In genomic region chr19:19490247-19490968, GRCh38 we compare ENCODE assay signal across 8 cellular contexts. TPM values are rescaled to one million over a fixed set of nuclear protein-coding genes. Genes with fewer than 3 reads are reported as not detected.
DNase-seq lines count a peak whose midpoint lies in the region; ATAC-seq and TF ChIP-seq lines count a peak whose summit lies in the region.

No MANE protein-coding gene starts in this region.

- no peak overlapping the region for H3K9ac ChIP-seq in IMR-90 (ENCODE audit: low read depth, low read length)
- no peak overlapping the region for H3K9ac ChIP-seq in PC-3 (ENCODE audit: low read length)

- BruUV-seq in IMR-90 (replicated peaks; lab: Mats Ljungman, UMichigan) (no TSS peak), PC-3 (replicated peaks; lab: Mats Ljungman, UMichigan) (no TSS peak)

- ATAC-seq in IMR-90 (ENCODE audit: low read depth) (peak; percentile 59), PC-3 (peak; percentile 62), HG03460 (IDR thresholded peaks at IDR 0.05; ENCODE audit: unreplicated experiment) (no peak)

- no peak for TF ChIP-seq POLR2A in IMR-90 (IDR thresholded peaks at IDR 0.05; ENCODE audit: low read depth, low read length)

- peak overlapping the region; percentile 65 for H3K4ac ChIP-seq in IMR-90 (ENCODE audit: low read depth, low read length)

- peaks cover 13 to 77% of the 10 kb centered on the region in 2 experiments; a peak in 3 of 4 replicates for H3K79me1 ChIP-seq in IMR-90 (ENCODE audit: low read depth in 1 of 2, low read length in 2 of 2)

- no peak overlapping the region for H3K4me3 Mint-ChIP-seq in activated T-cell treated with anti-CD3 and anti-CD28 coated beads, Interleukin-2, amount 50 U/mL, for 24 hours

- H3K9me2 ChIP-seq in PC-3 (replicated peaks; ENCODE audit: low read length), result no peaks in the 10 kb centered on the region

- no peaks in the 10 kb centered on the region for H3K9me3 Mint-ChIP-seq in activated T-cell treated with anti-CD3 and anti-CD28 coated beads, Interleukin-2, amount 50 U/mL, for 24 hours

- in situ Hi-C loops in IMR-90 (cut with MboI; ENCODE audit: low sequenced_read_pairs), result loop anchor here (5.0 kb wide), 1 partner anchor 123 kb away; no protein-coding TSS in a partner anchor

- H2AFZ ChIP-seq in IMR-90 (replicated peaks; ENCODE audit: low read length, poor library complexity) (peak overlapping the region; percentile 36), PC-3 (ENCODE audit: low read length) (no peak overlapping the region)

- H2AK5ac ChIP-seq in IMR-90 (ENCODE audit: low read depth, low read length), result peak overlapping the region; percentile 92

- peak overlapping the region; percentile 53 for H2BK120ac ChIP-seq in IMR-90 (ENCODE audit: low read depth, low read length)

- no peaks in the 10 kb centered on the region; the same call in 1 of the 2 replicates for H4K20me1 ChIP-seq in IMR-90 (ENCODE audit: insufficient read depth, low read length)
- H4K20me1 ChIP-seq in PC-3 (ENCODE audit: low read length), result no peaks in the 10 kb centered on the region

- TF ChIP-seq CTCF in IMR-90 (conservative IDR thresholded peaks at IDR 0.05; ENCODE audit: low read depth, low read length) (peak; percentile 82), PC-3 (conservative IDR thresholded peaks at IDR 0.05; ENCODE audit: low read depth, low read length) (peak; percentile 86)

- H3K4me1 Mint-ChIP-seq in activated T-cell treated with anti-CD3 and anti-CD28 coated beads, Interleukin-2, amount 50 U/mL, for 24 hours (ENCODE audit: low read depth), result peaks cover 59% of the 10 kb centered on the region

- dilution Hi-C loops in IMR-90 (cut with HindIII; ENCODE audit: low sequenced_read_pairs, unreplicated experiment), result no loop called here

- no peak overlapping the region for H3K23ac ChIP-seq in IMR-90 (ENCODE audit: low read depth, low read length)

- H3K4me1 ChIP-seq in IMR-90 (ENCODE audit: control insufficient read depth, insufficient read depth, low read length), result peaks cover 30% of the 10 kb centered on the region
- H3K4me1 ChIP-seq in PC-3 (ENCODE audit: insufficient read depth, low read length), result peaks cover 22% of the 10 kb centered on the region
- peaks cover 0 to 16% of the 10 kb centered on the region in 2 donors for H3K4me1 ChIP-seq in esophagus (ENCODE audit: control insufficient read depth in 2 of 2, insufficient read depth in 2 of 2, low read length in 1 of 2)

- peaks cover 26% of the 10 kb centered on the region for H3K79me2 ChIP-seq in PC-3 (ENCODE audit: low read length)

- H2BK20ac ChIP-seq in IMR-90 (ENCODE audit: low read depth, low read length), result peak overlapping the region; percentile 23; the same call in 1 of the 2 replicates

- H2AK9ac ChIP-seq in IMR-90 (replicated peaks; ENCODE audit: low read depth, low read length, poor library complexity), result peak overlapping the region; percentile 67

- H3K36me3 ChIP-seq in IMR-90 (ENCODE audit: control insufficient read depth, insufficient read depth, low read length), result peaks cover 24% of the 10 kb centered on the region
- H3K36me3 ChIP-seq in PC-3 (ENCODE audit: low read depth, low read length), result peaks cover 25% of the 10 kb centered on the region
- peaks cover 0 to 24% of the 10 kb centered on the region in 2 donors for H3K36me3 ChIP-seq in esophagus (ENCODE audit: control insufficient read depth in 2 of 2, insufficient read depth in 2 of 2, low read length in 1 of 2)

- peaks cover 73% of the 10 kb centered on the region for H3K36me3 Mint-ChIP-seq in activated T-cell treated with anti-CD3 and anti-CD28 coated beads, Interleukin-2, amount 50 U/mL, for 24 hours (ENCODE audit: low read depth)

- peak overlapping the region; percentile 68 for H3K27ac ChIP-seq in IMR-90 (ENCODE audit: insufficient read depth, low read length)
- peak overlapping the region; percentile 76 for H3K27ac ChIP-seq in PC-3 (ENCODE audit: low read length)
- peak overlapping the region; percentile 61 to 87 for H3K27ac ChIP-seq in esophagus (ENCODE audit: low read depth in 2 of 2, low read length in 1 of 2)

- CTCF ChIA-PET in IMR-90 (lab: Yijun Ruan, JAX), result interaction anchor here (0.5 to 2.7 kb wide), 9 partner anchors 84 to 450 kb away, joined by 3 to 15 read pairs (median 3); partner anchors contain the start of gene GATAD2A
- CTCF ChIA-PET in PC-3 (lab: Charles Lee), result interaction anchor here (0.5 to 1.1 kb wide), 5 partner anchors 19 to 123 kb away, joined by 3 to 7 read pairs (median 4); no protein-coding TSS in a partner anchor

- peak overlapping the region; percentile 84 for H4K91ac ChIP-seq in IMR-90 (ENCODE audit: insufficient read depth, low read depth, low read length)

- peak; percentile 62 for DNase-seq in DMS114 treated with DMSO at 0.1 percent for 48 hours (lab: John Stamatoyannopoulos, UW; ENCODE audit: unreplicated experiment)
- peak; percentile 82 for DNase-seq in IMR-90
- peak; percentile 83 for DNase-seq in PC-3
- DNase-seq in activated T-cell treated with anti-CD3 and anti-CD28 coated beads, Interleukin-2, amount 50 U/mL, for 24 hours, result peak; percentile 83
- DNase-seq in myocyte (ENCODE audit: low read depth), result peak; percentile 88
- DNase-seq in stimulated activated CD8-positive, alpha-beta memory T cell treated with anti-CD3 and anti-CD28 coated beads, Interleukin-4, amount 100 ng/mL, for 48 hours, result peak; percentile 86

- H4K5ac ChIP-seq in IMR-90 (ENCODE audit: low read depth, low read length), result peak overlapping the region; percentile 35

- no peak overlapping the region for H3K4me3 ChIP-seq in IMR-90 (ENCODE audit: insufficient read depth, low read depth, low read length)
- H3K4me3 ChIP-seq in PC-3 (ENCODE audit: low read length), result no peak overlapping the region
- H3K4me3 ChIP-seq in esophagus (ENCODE audit: low read depth in 1 of 2, low read length in 2 of 2), result no peak overlapping the region

- H2BK15ac ChIP-seq in IMR-90 (ENCODE audit: low read depth, low read length), result peak overlapping the region; percentile 21; the same call in 1 of the 3 replicates

- H3K4me2 ChIP-seq in IMR-90 (ENCODE audit: low read depth, low read length) (peak overlapping the region; percentile 23; the same call in 1 of the 2 replicates), PC-3 (ENCODE audit: low read length) (no peak overlapping the region)

- H3K18ac ChIP-seq in IMR-90 (ENCODE audit: low read depth, low read length), result no peak overlapping the region

- no peaks in the 10 kb centered on the region for H3F3A ChIP-seq in PC-3 (ENCODE audit: low read length, unreplicated experiment)

- no peak overlapping the region for H3K56ac ChIP-seq in IMR-90 (ENCODE audit: extremely low read depth, insufficient read depth, low read length)

- H2BK5ac ChIP-seq in IMR-90 (ENCODE audit: low read depth, low read length, poor library complexity, severe bottlenecking), result peak overlapping the region; percentile 1

- 0 out of 2 replicates have a peak overlapping the region, but pooled peaks have one; percentile 64 for H3K14ac ChIP-seq in IMR-90 (replicated peaks; ENCODE audit: low read depth, low read length)

- intact Hi-C loops in IMR-90 (cut with micrococcal nuclease) (loop anchor here (1.0 kb wide), 1 partner anchor 124 kb away; no protein-coding TSS in a partner anchor), PC-3 (cut with micrococcal nuclease) (loop anchor here (1.0 kb wide), 1 partner anchor 124 kb away; no protein-coding TSS in a partner anchor)

- no peaks in the 10 kb centered on the region for H3K27me3 Mint-ChIP-seq in activated T-cell treated with anti-CD3 and anti-CD28 coated beads, Interleukin-2, amount 50 U/mL, for 24 hours

- POLR2A ChIA-PET in IMR-90 (lab: Charles Lee; ENCODE audit: unreplicated experiment) (no interaction called here), PC-3 (lab: Charles Lee; ENCODE audit: unreplicated experiment) (interaction anchor here (0.6 kb wide), 1 partner anchor 105 kb away, joined by 4 read pairs; no protein-coding TSS in a partner anchor)

- 34% methylated on average over 10 of the region's 19 CpGs; no CpG with 5 or more reads in 1 of the 2 experiments for WGBS in IMR-90 (ENCODE audit: extremely low coverage in 2 of 2, insufficient read length in 1 of 2), 2 experiments
- 29 to 32% methylated on average over 19 of the region's 19 CpGs for WGBS in esophagus, 2 donors

- H3K9me3 ChIP-seq in IMR-90 (ENCODE audit: control insufficient read depth, insufficient read depth, low read length) (no peaks in the 10 kb centered on the region), PC-3 (ENCODE audit: low read length) (no peaks in the 10 kb centered on the region), esophagus (ENCODE audit: control insufficient read depth in 2 of 2, insufficient read depth in 1 of 2, low read depth in 1 of 2, low read length in 1 of 2) (no peaks in the 10 kb centered on the region)

- H3K9me1 ChIP-seq in IMR-90 (ENCODE audit: insufficient read depth, low read length), result peaks cover 18% of the 10 kb centered on the region

- no peaks in the 10 kb centered on the region for H3K27me3 ChIP-seq in IMR-90 (ENCODE audit: control insufficient read depth, insufficient read depth, low read length)
- no peaks in the 10 kb centered on the region for H3K27me3 ChIP-seq in PC-3 (ENCODE audit: low read length)
- no peaks in the 10 kb centered on the region for H3K27me3 ChIP-seq in esophagus (ENCODE audit: control insufficient read depth in 1 of 2, insufficient read depth in 2 of 2, low read length in 2 of 2)

- TF ChIP-seq RAD21 in IMR-90 (IDR thresholded peaks at IDR 0.05; ENCODE audit: low read length), result peak; percentile 85

- peak overlapping the region; percentile 97 for H3K27ac Mint-ChIP-seq in activated T-cell treated with anti-CD3 and anti-CD28 coated beads, Interleukin-2, amount 50 U/mL, for 24 hours

- H4K8ac ChIP-seq in IMR-90 (ENCODE audit: low read depth in 2 of 2, low read length in 2 of 2), result peak overlapping the region; percentile 64 to 94; a peak in 3 of 4 replicates

RNA-seq across cellular contexts. Expression of gene TSSK6, which starts 24.9 kb away (rescaled TPM):
- total RNA-seq in IMR-90 (2012; rRNA removed) (0.56 and 1.3 TPM in 2 replicates), PC-3 (2014; rRNA removed) (4.5 and 4.9 TPM in 2 replicates), myocyte (0.91 and 1.4 TPM in 2 replicates)
- polyA plus RNA-seq in IMR-90 (2012; rRNA removed) (2.0 and 2.2 TPM in 2 replicates), esophagus (1 to 10 TPM; 1.0 to 1.2 TPM)
- polyA plus RNA-seq in IMR-90 (2012; cell fraction: cytosol; rRNA removed), result 1.7 and 2.5 TPM in 2 replicates
- 0.96 and 4.6 TPM in 2 replicates for polyA plus RNA-seq in IMR-90 (2012; cell fraction: nucleus; rRNA removed; ENCODE audit: low replicate concordance)
- polyA plus RNA-seq in myocyte (2012), result 2.8 TPM

RNA-seq across cellular contexts. Expression of gene NDUFA13, which starts 25.6 kb away (rescaled TPM):
- total RNA-seq in IMR-90 (2012; rRNA removed) (30.6 and 33.6 TPM in 2 replicates), PC-3 (2014; rRNA removed) (380 and 481 TPM in 2 replicates), myocyte (18.0 and 46.5 TPM in 2 replicates)
- polyA plus RNA-seq in IMR-90 (2012; rRNA removed) (667 and 912 TPM in 2 replicates), esophagus (100 to 1,000 TPM; 273 to 353 TPM)
- 91.5 and 373 TPM in 2 replicates for polyA plus RNA-seq in IMR-90 (2012; cell fraction: cytosol; rRNA removed)
- polyA plus RNA-seq in IMR-90 (2012; cell fraction: nucleus; rRNA removed; ENCODE audit: low replicate concordance), result 118 and 386 TPM in 2 replicates
- polyA plus RNA-seq in myocyte (2012), result 588 TPM

RNA-seq across cellular contexts. Expression of gene YJEFN3, which starts 38.3 kb away (rescaled TPM):
- total RNA-seq in IMR-90 (2012; rRNA removed), result 0.56 and 0.72 TPM in 2 replicates
- 4.0 and 4.8 TPM in 2 replicates for polyA plus RNA-seq in IMR-90 (2012; rRNA removed)
- 2.3 and 3.9 TPM in 2 replicates for polyA plus RNA-seq in IMR-90 (2012; cell fraction: cytosol; rRNA removed)
- 30.3 and 57.8 TPM in 2 replicates for polyA plus RNA-seq in IMR-90 (2012; cell fraction: nucleus; rRNA removed; ENCODE audit: low replicate concordance)
- 6.5 and 8.1 TPM in 2 replicates for total RNA-seq in PC-3 (2014; rRNA removed)
- 1 to 10 TPM; 1.6 to 7.3 TPM for polyA plus RNA-seq in esophagus
- 1.6 and 4.5 TPM in 2 replicates for total RNA-seq in myocyte
- polyA plus RNA-seq in myocyte (2012), result 3.3 TPM

RNA-seq across cellular contexts. Expression of gene CILP2, which starts 47.7 kb away (rescaled TPM):
- total RNA-seq in IMR-90 (2012; rRNA removed) (0.18 and 0.28 TPM in 2 replicates), PC-3 (2014; rRNA removed) (2.0 and 2.5 TPM in 2 replicates), myocyte (0.26 and 0.62 TPM in 2 replicates)
- polyA plus RNA-seq in IMR-90 (2012; rRNA removed) (0.87 and 0.96 TPM in 2 replicates), esophagus (under 1 TPM; 0.01 to 0.02 TPM)
- polyA plus RNA-seq in IMR-90 (2012; cell fraction: cytosol; rRNA removed), result 0.65 and 1.2 TPM in 2 replicates
- 0.96 and 2.9 TPM in 2 replicates for polyA plus RNA-seq in IMR-90 (2012; cell fraction: nucleus; rRNA removed; ENCODE audit: low replicate concordance)
- 1.4 TPM for polyA plus RNA-seq in myocyte (2012)
